ENCODE assay signal across 24 cellular contexts in genomic region chr1:115261511-115261910, GRCh38.
"Had no signal": no experiment of that assay in that cellular context is flagged by ENCODE, and none has a peak within 500 bp of the region (broad histone marks: within the 10 kb centered on the region; RNA-seq: fewer than 3 reads in every experiment).

No MANE protein-coding gene starts in this region.

- H3K4me2 ChIP-seq: neural progenitor cell had no signal

- H3K27me3 ChIP-seq: neural progenitor cell, ovary, right lobe of liver, sigmoid colon, stomach, thyroid gland, tibial nerve, upper lobe of left lung, vagina had no signal

- DNase-seq: occipital lobe; ovary; posterior cingulate gyrus; psoas muscle; right cardiac atrium; right lobe of liver; sigmoid colon; small intestine; stimulated activated CD4-positive, alpha-beta T cell treated with anti-CD3 and anti-CD28 coated beads, Interleukin-15, amount 100 ng/mL, for 24 hours; stimulated activated CD4-positive, alpha-beta T cell treated with anti-CD3 and anti-CD28 coated beads, Interleukin-2, amount 100 ng/mL, for 24 hours; stimulated activated CD4-positive, alpha-beta T cell treated with anti-CD3 and anti-CD28 coated beads, Interleukin-2, amount 100 ng/mL, for 48 hours; stimulated activated CD4-positive, alpha-beta T cell treated with anti-CD3 and anti-CD28 coated beads, Interleukin-4, amount 100 ng/mL, for 24 hours; stimulated activated naive B cell treated with anti-CD40 and anti-IgM and Interleukin-4, amounts not matched to agents 10 μg/mL and 1 μg/mL and 100 μg/mL, for 72 hours; stimulated activated naive CD4-positive, alpha-beta T cell treated with Interleukin-2 at 50 U/mL for 16 hours; stomach; thyroid gland; trophoblast cell; upper lobe of left lung had no signal

- H3K9me3 ChIP-seq: ovary, right lobe of liver, thyroid gland had no signal

- H3K4me1 ChIP-seq: parathyroid adenoma, psoas muscle, right lobe of liver, thyroid gland, upper lobe of left lung, vagina had no signal

- ATAC-seq: psoas muscle; right cardiac atrium; right lobe of liver; stimulated activated effector memory CD8-positive, alpha-beta T cell treated with anti-CD3 and anti-CD28 coated beads, Interleukin-12 subunit alpha, Interleukin-12 subunit beta, amount 100 ng/mL, for 72 hours; stimulated activated naive B cell treated with anti-CD40 and anti-IgM and Interleukin-4, amounts not matched to agents 10 μg/mL and 1 μg/mL and 100 μg/mL, for 72 hours had no signal

- H3K4me3 ChIP-seq: neural progenitor cell, ovary, psoas muscle, right lobe of liver, sigmoid colon, stomach, thoracic aorta, thyroid gland, tibial nerve, upper lobe of left lung, vagina had no signal

- H3K9ac ChIP-seq: neural progenitor cell, parathyroid adenoma had no signal

- H3K36me3 ChIP-seq: neural progenitor cell, ovary, right lobe of liver, sigmoid colon, stomach, thoracic aorta, thyroid gland, tibial nerve, upper lobe of left lung, vagina had no signal

- H3K27ac ChIP-seq: neural progenitor cell, ovary, parathyroid adenoma, psoas muscle, right lobe of liver, sigmoid colon, stomach, thoracic aorta, thyroid gland, upper lobe of left lung, vagina had no signal

- H3K79me2 ChIP-seq: parathyroid adenoma had no signal

- H2AFZ ChIP-seq: neural progenitor cell, parathyroid adenoma had no signal
